Comparison of ENCODE assay signal across 24 cellular contexts in the genomic region with DNA sequence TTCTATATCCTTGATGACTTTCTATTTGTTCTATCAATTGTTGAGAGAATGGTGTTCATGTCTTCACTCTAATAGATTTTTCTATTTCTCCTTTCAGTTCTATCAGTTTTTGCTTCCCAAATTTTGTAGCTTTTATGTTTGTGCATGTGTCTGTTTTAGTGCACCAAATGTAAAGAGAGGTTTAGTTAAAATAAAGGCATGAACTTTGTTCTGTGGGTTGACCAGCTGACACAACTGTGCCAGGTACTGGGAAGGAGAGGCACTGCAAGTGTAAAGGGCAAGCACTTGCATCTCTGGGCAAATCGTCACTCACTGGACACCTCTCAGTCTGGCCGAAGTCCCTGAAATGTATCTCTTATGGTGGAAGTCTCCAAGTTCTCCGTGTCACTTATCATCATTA.
"Had no signal": no experiment of that assay in that cellular context is flagged by ENCODE, and none has a peak within 500 bp of the region (broad histone marks: within the 10 kb centered on the region; RNA-seq: fewer than 3 reads in every experiment).

No MANE protein-coding gene starts in this region.

- ATAC-seq: activated naive CD4-positive, alpha-beta T cell treated with anti-CD3 and anti-CD28 coated beads, Interleukin-2, amount 50 U/mL, for 72 hours; activated naive CD8-positive, alpha-beta T cell treated with anti-CD3 and anti-CD28 coated beads, Interleukin-2, amount 50 U/mL, for 24 hours; activated T-cell treated with anti-CD3 and anti-CD28 coated beads, Interleukin-2, amount 50 U/mL, for 4 hours; K562; T-helper 17 cell; WTC11 had no signal

- DNase-seq: activated CD4-positive, alpha-beta T cell treated with anti-CD3 and anti-CD28 coated beads for 48 hours; activated CD4-positive, alpha-beta T cell treated with anti-CD3 and anti-CD28 coated beads, Interleukin-2, amount 50 U/mL, for 48 hours; activated CD4-positive, CD25-positive, alpha-beta regulatory T cell treated with anti-CD3 and anti-CD28 coated beads, Interleukin-2, amount 50 U/mL, for 72 hours; activated CD8-positive, alpha-beta memory T cell treated with anti-CD3 and anti-CD28 coated beads for 24 hours; activated effector memory CD4-positive, alpha-beta T cell treated with anti-CD3 and anti-CD28 coated beads, Interleukin-2, amount 50 U/mL, for 16 hours; activated naive CD4-positive, alpha-beta T cell treated with Interleukin-2 at 50 U/mL for 16 hours; activated naive CD8-positive, alpha-beta T cell treated with anti-CD3 and anti-CD28 coated beads, Interleukin-2, amount 50 U/mL, for 24 hours; activated T-cell treated with anti-CD3 and anti-CD28 coated beads, Interleukin-2, amount 50 U/mL, for 4 hours; amniotic stem cell; Karpas-422; MM.1S; NCI-H1105 treated with DMSO at 0.1 percent for 48 hours; NCI-H1436 treated with DMSO at 0.1 percent for 48 hours; NCI-H187; NCI-H2081; NCI-H510A treated with DMSO at 0.1 percent for 48 hours; NCI-H69; NK-92 treated with Interleukin-12 subunit alpha and Interleukin-12 subunit beta, amount 100 ng/mL, for 24 hours; SIG-M5; T-helper 17 cell; T-helper 9 cell had no signal

- H3K4me3 ChIP-seq: K562 had no signal
